In the genomic region with DNA sequence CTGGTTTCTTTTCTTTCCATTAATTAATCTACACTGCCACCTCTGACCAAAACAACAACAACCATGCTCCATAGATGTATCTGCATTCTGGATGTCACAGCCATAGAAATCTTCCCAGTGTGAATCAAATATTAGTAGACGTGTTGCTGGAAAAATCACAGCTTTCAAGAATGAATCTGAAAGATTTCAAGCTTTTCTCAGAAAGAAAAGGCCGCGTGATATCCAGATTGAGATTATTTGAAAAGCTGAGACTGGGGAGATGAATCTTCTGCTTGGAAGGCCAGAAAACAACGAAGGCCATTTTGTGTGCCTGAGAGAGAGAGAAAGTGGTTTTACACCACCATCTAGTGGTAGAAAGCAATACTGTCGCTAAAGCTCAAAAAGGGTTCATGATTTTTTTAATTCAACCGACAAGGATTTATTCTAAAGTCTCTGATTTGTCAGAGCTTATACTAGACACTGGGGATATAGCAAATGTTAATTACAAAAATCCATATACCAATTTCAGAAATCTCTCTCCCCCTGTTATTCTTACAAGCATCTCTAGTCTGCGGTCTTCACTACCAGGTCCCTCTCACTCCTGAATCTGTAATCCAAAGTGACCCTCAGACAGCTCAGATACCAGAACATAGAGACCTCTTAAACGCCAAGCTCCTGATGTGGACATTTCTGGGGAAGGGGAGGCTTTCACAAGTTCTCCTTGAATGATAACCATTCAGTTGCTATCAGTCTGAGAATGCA, we compare ENCODE assay signal across 8 cellular contexts.
A peak's percentile ranks its signal among the peaks of the same experiment; 100 is the strongest.
DNase-seq lines count a peak whose midpoint lies in the region; ATAC-seq and TF ChIP-seq lines count a peak whose summit lies in the region.

No MANE protein-coding gene starts in this region.

- H3K27ac ChIP-seq in endodermal cell (ENCODE audit: low read depth, low read length), result no peak overlapping the region

- no peaks in the 10 kb centered on the region for H3K9me3 ChIP-seq in endodermal cell (ENCODE audit: control insufficient read depth, low read length)

- H3K36me3 ChIP-seq in endodermal cell (ENCODE audit: control insufficient read depth, insufficient read depth, low read length), result no peaks in the 10 kb centered on the region

- H3K4me1 ChIP-seq in endodermal cell (ENCODE audit: control insufficient read depth, insufficient read depth, low read length), result peaks cover 8% of the 10 kb centered on the region

- H3K9me3 Mint-ChIP-seq in CD14-positive monocyte, result no peaks in the 10 kb centered on the region
- H3K9me3 Mint-ChIP-seq in T-helper 2 cell treated with Interferon-gamma antibody and Interleukin-4, amounts not matched to agents 5 μg/mL and 100 μg/mL, for 36 hours, result no peaks in the 10 kb centered on the region
- no peaks in the 10 kb centered on the region for H3K9me3 Mint-ChIP-seq in endodermal cell

- H3K27me3 ChIP-seq in endodermal cell (ENCODE audit: control insufficient read depth, insufficient read depth, low read length, poor library complexity, severe bottlenecking), result no peaks in the 10 kb centered on the region

- TF ChIP-seq CTCF in CD14-positive monocyte (IDR thresholded peaks at IDR 0.05), result peak; percentile 81
- TF ChIP-seq CTCF in endodermal cell (conservative IDR thresholded peaks at IDR 0.05), result peak; percentile 91

- 11 to 24% methylated on average over 6 to 8 of the region's 8 CpGs for WGBS in endodermal cell (ENCODE audit: insufficient coverage in 1 of 2, insufficient read length in 1 of 2), 2 experiments

- H3K27ac Mint-ChIP-seq in CD14-positive monocyte (peak overlapping the region; percentile 77 to 94 (median 82)), endodermal cell (no peak overlapping the region)
- peak overlapping the region; percentile 88 for H3K27ac Mint-ChIP-seq in T-helper 2 cell treated with Interferon-gamma antibody and Interleukin-4, amounts not matched to agents 5 μg/mL and 100 μg/mL, for 36 hours

- peaks cover 27% of the 10 kb centered on the region for H3K4me1 Mint-ChIP-seq in CD14-positive monocyte
- peaks cover 18% of the 10 kb centered on the region for H3K4me1 Mint-ChIP-seq in T-helper 2 cell treated with Interferon-gamma antibody and Interleukin-4, amounts not matched to agents 5 μg/mL and 100 μg/mL, for 36 hours (ENCODE audit: low read depth)
- H3K4me1 Mint-ChIP-seq in endodermal cell, result peaks cover 31% of the 10 kb centered on the region

- no peak overlapping the region for H3K9ac ChIP-seq in endodermal cell (ENCODE audit: extremely low read depth, low read length, poor library complexity, severe bottlenecking)

- H3K4me3 Mint-ChIP-seq in CD14-positive monocyte, result peak overlapping the region in 1 of 2 donors; percentile 48
- peak overlapping the region; percentile 71 for H3K4me3 Mint-ChIP-seq in T-helper 2 cell treated with Interferon-gamma antibody and Interleukin-4, amounts not matched to agents 5 μg/mL and 100 μg/mL, for 36 hours
- no peak overlapping the region for H3K4me3 Mint-ChIP-seq in endodermal cell

- H3K36me3 Mint-ChIP-seq in CD14-positive monocyte (no peaks in the 10 kb centered on the region), endodermal cell (ENCODE audit: low read depth) (no peaks in the 10 kb centered on the region)
- H3K36me3 Mint-ChIP-seq in T-helper 2 cell treated with Interferon-gamma antibody and Interleukin-4, amounts not matched to agents 5 μg/mL and 100 μg/mL, for 36 hours (ENCODE audit: low read depth), result no peaks in the 10 kb centered on the region

- no peak for DNase-seq in CD14-positive monocyte (ENCODE audit: low spot score)
- peak; percentile 81 for DNase-seq in NCI-H1694 treated with DMSO at 0.1 percent for 48 hours (lab: John Stamatoyannopoulos, UW)
- peak; percentile 15 for DNase-seq in T-helper 2 cell treated with Interferon-gamma antibody and Interleukin-4, amounts not matched to agents 5 μg/mL and 100 μg/mL, for 36 hours (ENCODE audit: low spot score)
- peak; percentile 55 for DNase-seq in endodermal cell
- DNase-seq in middle frontal gyrus (ENCODE audit: extremely low spot score, low spot score), result peak; percentile 74

- ATAC-seq in GM18511 (IDR thresholded peaks at IDR 0.05; ENCODE audit: unreplicated experiment), result peak; percentile 53
- ATAC-seq in HG02970 (IDR thresholded peaks at IDR 0.05; ENCODE audit: low FRiP score, unreplicated experiment), result peak; percentile 55
- ATAC-seq in HG03457 (IDR thresholded peaks at IDR 0.05; ENCODE audit: unreplicated experiment), result no peak

- H3K27me3 Mint-ChIP-seq in CD14-positive monocyte (ENCODE audit: low read depth in 3 of 3) (peaks cover 0 to 2% (median 0%) of the 10 kb centered on the region in 3 donors), endodermal cell (ENCODE audit: insufficient read depth) (no peaks in the 10 kb centered on the region)
- peaks cover 20% of the 10 kb centered on the region for H3K27me3 Mint-ChIP-seq in T-helper 2 cell treated with Interferon-gamma antibody and Interleukin-4, amounts not matched to agents 5 μg/mL and 100 μg/mL, for 36 hours (ENCODE audit: low read depth)

- H3K4me3 ChIP-seq in endodermal cell (ENCODE audit: low read length), result no peak overlapping the region

- intact Hi-C loops in CD14-positive monocyte (cut with micrococcal nuclease), result loop anchor here (5.0 kb wide), 4 partner anchors 69 to 489 kb away; no protein-coding TSS in a partner anchor
